Comparison of ENCODE assay signal across 19 cellular contexts in genomic region chr17:76866203-76866602, GRCh38. TPM values are rescaled to one million over a fixed set of nuclear protein-coding genes. Genes with fewer than 3 reads are reported as not detected.
"Had no signal": no experiment of that assay in that cellular context is flagged by ENCODE, and none has a peak within 500 bp of the region (broad histone marks: within the 10 kb centered on the region; RNA-seq: fewer than 3 reads in every experiment).

No MANE protein-coding gene starts in this region.

- ATAC-seq: HepG2, K562 had no signal

- H3K9ac ChIP-seq: KMS-11, SK-N-SH had no signal

- H3K4me2 ChIP-seq: KMS-11 had no signal

- H3K9me3 ChIP-seq: SK-N-SH had no signal

- H3K9me3 Mint-ChIP-seq: IgD-negative memory B cell had no signal

- H3K4me3 ChIP-seq: K562 had no signal

- DNase-seq: Kasumi-1, MM.1S, NCI-H1436, NCI-H187, NCI-H2029, NCI-H2081 treated with DMSO at 0.1 percent for 48 hours, NCI-H226, NCI-H510A, NCI-H524 treated with DMSO at 0.1 percent for 48 hours, NCI-H774, Right ventricle myocardium superior, RPMI8226, SIG-M5, SK-N-SH, SW 1271 had no signal

- H3K36me3 Mint-ChIP-seq: IgD-negative memory B cell had no signal

- H3K27ac ChIP-seq: KMS-11 had no signal

- H3K27ac Mint-ChIP-seq: IgD-negative memory B cell had no signal

RNA-seq across cellular contexts. Expression of gene MGAT5B, which starts 2.0 kb away (rescaled TPM):
- total RNA-seq: Right ventricle myocardium superior had no signal
- polyA plus RNA-seq: IgD-negative memory B cell had no signal
